Comparison of ENCODE assay signal across 21 cellular contexts in genomic region chr10:68175954-68176353, GRCh38. TPM values are rescaled to one million over a fixed set of nuclear protein-coding genes. Genes with fewer than 3 reads are reported as not detected.
A peak's percentile ranks its signal among the peaks of the same experiment; 100 is the strongest.
DNase-seq lines count a peak whose midpoint lies in the region; ATAC-seq, FAIRE-seq and TF ChIP-seq lines count a peak whose summit lies in the region.
"Had no signal": no experiment of that assay in that cellular context is flagged by ENCODE, and none has a peak within 500 bp of the region (broad histone marks: within the 10 kb centered on the region; RNA-seq: fewer than 3 reads in every experiment).

No MANE protein-coding gene starts in this region.

- H3K36me3 ChIP-seq in HepG2 (replicated peaks in 1 of 2; ENCODE audit: control insufficient read depth in 1 of 2, insufficient read depth in 2 of 2, low read length in 2 of 2) (no peaks in the 10 kb centered on the region), right lobe of liver (no peaks in the 10 kb centered on the region), PC-3 (ENCODE audit: low read depth, low read length) (no peaks in the 10 kb centered on the region)
- H3K36me3 ChIP-seq: BLaER1 had no signal

- TF ChIP-seq RAD21 in HepG2 (CRISPR knock-in tag; IDR thresholded peaks at IDR 0.05), result no peak

- FAIRE-seq in HepG2 (lab: Jason Lieb, UNC), result no peak

- H3F3A ChIP-seq in PC-3 (ENCODE audit: low read length, unreplicated experiment), result no peaks in the 10 kb centered on the region

- no peaks in the 10 kb centered on the region for H3K9me2 ChIP-seq in PC-3 (replicated peaks; ENCODE audit: low read length)

- intact Hi-C loops in HepG2 (cut with micrococcal nuclease; ENCODE audit: unreplicated experiment), result no loop called here
- intact Hi-C loops in right lobe of liver (cut with DNase I), result no loop called here
- intact Hi-C loops in PC-3 (cut with micrococcal nuclease), result no loop called here

- H3K4me2 ChIP-seq in HepG2 (ENCODE audit: low read depth, low read length) (no peak overlapping the region), PC-3 (ENCODE audit: low read length) (no peak overlapping the region)
- H3K4me2 ChIP-seq: BLaER1, KMS-11 had no signal

- in situ Hi-C loops in HepG2 (cut with HindIII; ENCODE audit: extremely low pct_ligation_motif_present, low pct_unique_long_range_greater_than_20kb), result no loop called here

- no peak for ATAC-seq in HepG2
- no peak for ATAC-seq in right lobe of liver
- no peak; the same call in 1 of the 2 replicates for ATAC-seq in PC-3
- ATAC-seq in GM21515 (IDR thresholded peaks at IDR 0.05; ENCODE audit: unreplicated experiment), result no peak
- ATAC-seq: HCT116, Panc1, Right ventricle myocardium inferior had no signal

- H3K79me2 ChIP-seq in HepG2 (ENCODE audit: insufficient read depth, low read length) (no peaks in the 10 kb centered on the region), PC-3 (ENCODE audit: low read length) (no peaks in the 10 kb centered on the region)

- TF ChIP-seq EP300 in HepG2 (IDR thresholded peaks at IDR 0.05; ENCODE audit: low read depth in 2 of 2, low read length in 2 of 2), result no peak
- no peak for TF ChIP-seq EP300 in HepG2 (CRISPR knock-in tag; IDR thresholded peaks at IDR 0.05; ENCODE audit: borderline replicate concordance)

- DNase-seq in HepG2 (ENCODE audit: low spot score) (no peak), right lobe of liver (no peak), PC-3 (peak; percentile 35), fibroblast of pulmonary artery (ENCODE audit: low read depth) (peak; percentile 8), GM03348 (ENCODE audit: low spot score) (no peak), NCI-H1105 (lab: John Stamatoyannopoulos, UW) (no peak)
- DNase-seq in stimulated activated naive CD4-positive, alpha-beta T cell (lab: John Stamatoyannopoulos, UW), result no peak
- DNase-seq: Calu3; CD4-positive, alpha-beta memory T cell; NCI-H1417 treated with DMSO at 0.1 percent for 48 hours; NCI-H187 treated with DMSO at 0.1 percent for 48 hours; NCI-H226 had no signal

- H4K20me1 ChIP-seq in HepG2 (ENCODE audit: insufficient read depth, low read length), result no peaks in the 10 kb centered on the region
- no peaks in the 10 kb centered on the region for H4K20me1 ChIP-seq in PC-3 (ENCODE audit: low read length)
- H4K20me1 ChIP-seq: BLaER1 had no signal

- POLR2A ChIA-PET in HepG2 (lab: Yijun Ruan, JAX), result no interaction called here
- POLR2A ChIA-PET in PC-3 (lab: Charles Lee; ENCODE audit: unreplicated experiment), result no interaction called here

- H3K9me3 ChIP-seq in HepG2 (ENCODE audit: low read length) (no peaks in the 10 kb centered on the region), right lobe of liver (no peaks in the 10 kb centered on the region), PC-3 (ENCODE audit: low read length) (no peaks in the 10 kb centered on the region)
- H3K9me3 ChIP-seq: BLaER1 had no signal

- CTCF ChIA-PET in HepG2 (lab: Yijun Ruan, JAX; ENCODE audit: low intra/inter-chr PET ratio, low total read pairs) (no interaction called here), PC-3 (lab: Charles Lee) (no interaction called here)

- no peak for TF ChIP-seq POLR2A in HepG2 (IDR thresholded peaks at IDR 0.05; ENCODE audit: insufficient read depth in 1 of 2, low read depth in 2 of 2, low read length in 2 of 2)
- TF ChIP-seq POLR2A in right lobe of liver (IDR thresholded peaks at IDR 0.05), result no peak

- H2AFZ ChIP-seq in HepG2 (ENCODE audit: low read length) (no peak overlapping the region), PC-3 (ENCODE audit: low read length) (no peak overlapping the region)

- H3K27ac ChIP-seq in HepG2 (ENCODE audit: extremely low read length, insufficient read depth, low read length) (no peak overlapping the region), right lobe of liver (no peak overlapping the region), PC-3 (ENCODE audit: low read length) (no peak overlapping the region)
- H3K27ac ChIP-seq: BLaER1, KMS-11 had no signal

- H3K27me3 ChIP-seq in HepG2 (ENCODE audit: control insufficient read depth in 1 of 2, insufficient read depth in 2 of 2, low read length in 2 of 2) (no peaks in the 10 kb centered on the region), right lobe of liver (no peaks in the 10 kb centered on the region), PC-3 (ENCODE audit: low read length) (no peaks in the 10 kb centered on the region)
- H3K27me3 ChIP-seq: BLaER1 had no signal

- TF ChIP-seq CTCF in HepG2 (CRISPR knock-in tag; IDR thresholded peaks at IDR 0.05), result no peak
- no peak for TF ChIP-seq CTCF in right lobe of liver (IDR thresholded peaks at IDR 0.05)
- TF ChIP-seq CTCF in PC-3 (conservative IDR thresholded peaks at IDR 0.05; ENCODE audit: low read depth, low read length), result no peak
- no peak for TF ChIP-seq CTCF in fibroblast of pulmonary artery (IDR thresholded peaks at IDR 0.05; ENCODE audit: low read length, missing control alignments)

- H3K9ac ChIP-seq in HepG2 (ENCODE audit: insufficient read depth, low read depth, low read length) (no peak overlapping the region), PC-3 (ENCODE audit: low read length) (no peak overlapping the region)
- H3K9ac ChIP-seq: BLaER1, KMS-11 had no signal

- no peak overlapping the region for H3K4me3 ChIP-seq in HepG2 (replicated peaks in 1 of 3; ENCODE audit: insufficient read depth in 1 of 3, low read depth in 2 of 3, low read length in 3 of 3)
- H3K4me3 ChIP-seq in right lobe of liver, result no peak overlapping the region
- no peak overlapping the region for H3K4me3 ChIP-seq in PC-3 (ENCODE audit: low read length)
- no peak overlapping the region for H3K4me3 ChIP-seq in fibroblast of pulmonary artery (replicated peaks; ENCODE audit: low read depth, low read length)
- H3K4me3 ChIP-seq: BLaER1 had no signal

- H3K4me1 ChIP-seq in HepG2 (ENCODE audit: insufficient read depth, low read length), result peaks cover 21% of the 10 kb centered on the region
- H3K4me1 ChIP-seq in right lobe of liver, result no peaks in the 10 kb centered on the region
- no peaks in the 10 kb centered on the region for H3K4me1 ChIP-seq in PC-3 (ENCODE audit: insufficient read depth, low read length)

- BruUV-seq in HepG2 (replicated peaks; lab: Mats Ljungman, UMichigan) (no TSS peak), PC-3 (replicated peaks; lab: Mats Ljungman, UMichigan) (no TSS peak)

- 2% methylated on average over 1 of the region's 1 CpG for WGBS in HepG2 (ENCODE audit: low lambda C conversion rate)
- 39% methylated on average over 1 of the region's 1 CpG for WGBS in right lobe of liver (ENCODE audit: insufficient coverage, low coverage, low lambda C conversion rate, missing lambda C conversion rate)

TF ChIP-seq in HepG2, 621 proteins besides CTCF, POLR2A, EP300 and RAD21 (continues in another document):
- no peak for TF ChIP-seq ZNF138 (CRISPR knock-in tag; IDR thresholded peaks at IDR 0.05; ENCODE audit: low read depth)

RNA-seq across cellular contexts. Expression of gene ATOH7, which starts 56.0 kb away (rescaled TPM):
- total RNA-seq in HepG2 (2016; rRNA removed; fragmentation: Illumina TruSeq; extraction: Trizol) (0.07 TPM in 1 of 2 replicates, not detected in the other), right lobe of liver (1 to 10 TPM in 1 of 6 experiments, under 1 TPM in 3, not detected in 2; 0.25 to 1.1 (median 0.46) TPM), PC-3 (2014; rRNA removed) (1.1 TPM in 1 of 2 replicates, not detected in the other)
- total RNA-seq in HepG2 (2016; cell fraction: cytosol; rRNA removed; fragmentation: Illumina TruSeq; extraction: Trizol; ENCODE audit: low read depth), result not detected in 2 replicates
- not detected in 2 replicates for total RNA-seq in HepG2 (2016; cell fraction: insoluble cytoplasmic fraction; rRNA removed; fragmentation: Illumina TruSeq; extraction: Trizol)
- total RNA-seq in HepG2 (2016; cell fraction: membrane; rRNA removed; fragmentation: Illumina TruSeq; extraction: Trizol), result not detected in 2 replicates
- total RNA-seq in HepG2 (2016; cell fraction: nucleus; rRNA removed; fragmentation: Illumina TruSeq; extraction: Trizol), result 0.25 TPM in 1 of 2 replicates, not detected in the other
- 0.11 TPM in 1 of 2 replicates, not detected in the other for polyA plus RNA-seq in HepG2 (2011; rRNA removed)
- polyA plus RNA-seq in HepG2 (2011; cell fraction: cytosol; rRNA removed), result 0.06 and 0.07 TPM in 2 replicates
- polyA plus RNA-seq in HepG2 (2011; cell fraction: nucleus; rRNA removed), result 0.10 TPM in 1 of 2 replicates, not detected in the other
- not detected in 2 replicates for polyA plus RNA-seq in HepG2 (2012)
- polyA plus RNA-seq in HepG2 (2016; cell fraction: cytosol; fragmentation: Illumina TruSeq; extraction: Trizol; ENCODE audit: low read depth), result 0.07 TPM in 1 of 2 replicates, not detected in the other
- polyA plus RNA-seq in HepG2 (2016; cell fraction: insoluble cytoplasmic fraction; fragmentation: Illumina TruSeq; extraction: Trizol; ENCODE audit: low read depth), result not detected in 2 replicates
- polyA plus RNA-seq in HepG2 (2016; cell fraction: membrane; fragmentation: Illumina TruSeq; extraction: Trizol; ENCODE audit: low read depth), result not detected in 2 replicates
- not detected in 2 replicates for polyA plus RNA-seq in HepG2 (2016; cell fraction: nucleus; fragmentation: Illumina TruSeq; extraction: Trizol; ENCODE audit: insufficient read depth, low read depth)
- polyA minus RNA-seq in HepG2 (2011; rRNA and poly(A)+ RNA removed; ENCODE audit: low replicate concordance), result 0.09 TPM in 1 of 2 replicates, not detected in the other
- polyA minus RNA-seq in HepG2 (2011; cell fraction: cytosol; rRNA and poly(A)+ RNA removed), result not detected in 2 replicates
- not detected in 2 replicates for polyA minus RNA-seq in HepG2 (2011; cell fraction: nucleus; rRNA and poly(A)+ RNA removed)
- total RNA-seq: A172; Calu3; CD4-positive, alpha-beta memory T cell; HT-29; M059J; Right ventricle myocardium inferior had no signal
- polyA plus RNA-seq: CD4-positive, alpha-beta memory T cell had no signal

Comparison
In these comparisons a context has a peak if more than half of its experiments do, and no peak if none do; other contexts are left out.
1. DNase-seq: peak in PC-3 (single experiment) and fibroblast of pulmonary artery (single experiment); none in HepG2 (single experiment), right lobe of liver (0 of 3), GM03348 (single experiment), NCI-H1105 (single experiment) and stimulated activated naive CD4-positive, alpha-beta T cell (0 of 6).